In genomic region chr10:93436577-93436976, GRCh38 we compare ENCODE assay signal across 8 cellular contexts. TPM values are rescaled to one million over a fixed set of nuclear protein-coding genes. Genes with fewer than 3 reads are reported as not detected.
A peak's percentile ranks its signal among the peaks of the same experiment; 100 is the strongest.
DNase-seq lines count a peak whose midpoint lies in the region; ATAC-seq, FAIRE-seq and TF ChIP-seq lines count a peak whose summit lies in the region.
"Had no signal": no experiment of that assay in that cellular context is flagged by ENCODE, and none has a peak within 500 bp of the region (broad histone marks: within the 10 kb centered on the region; RNA-seq: fewer than 3 reads in every experiment).

No MANE protein-coding gene starts in this region.

- TF ChIP-seq CTCF in NB4 (IDR thresholded peaks at IDR 0.05; ENCODE audit: low read depth, low read length), result no peak

- no peak for ATAC-seq in GM19328 (IDR thresholded peaks at IDR 0.05; ENCODE audit: unreplicated experiment)
- ATAC-seq in GM19467 (IDR thresholded peaks at IDR 0.05; ENCODE audit: unreplicated experiment), result no peak
- ATAC-seq: activated naive CD8-positive, alpha-beta T cell treated with anti-CD3 and anti-CD28 coated beads, Interleukin-2, amount 50 U/mL, for 24 hours had no signal

- 52 to 56% methylated on average over 2 of the region's 2 CpGs for WGBS in ectodermal cell, 2 experiments
- WGBS in mesodermal cell (ENCODE audit: insufficient coverage in 2 of 2), 2 experiments, result 53 to 71% methylated on average over 1 to 2 of the region's 2 CpGs

- no peaks in the 10 kb centered on the region for H3K9me3 ChIP-seq in ectodermal cell (ENCODE audit: control insufficient read depth, low read length)
- no peaks in the 10 kb centered on the region for H3K9me3 ChIP-seq in mesodermal cell (ENCODE audit: control insufficient read depth, low read length)

- H3K4me3 ChIP-seq in NB4 (ENCODE audit: low read depth, low read length) (peak overlapping the region; percentile 14), ectodermal cell (ENCODE audit: insufficient read depth, low read depth, low read length) (no peak overlapping the region), mesodermal cell (ENCODE audit: extremely low read depth, insufficient read depth, low read length, poor library complexity, severe bottlenecking) (no peak overlapping the region)

- no peak for TF ChIP-seq POLR2A in NB4 (IDR thresholded peaks at IDR 0.05; ENCODE audit: extremely low read depth, insufficient read length)

- DNase-seq in NB4 (ENCODE audit: low read depth) (peak; percentile 45), urothelium cell line (ENCODE audit: low spot score) (peak; percentile 48)
- no peak for DNase-seq in activated CD8-positive, alpha-beta memory T cell treated with anti-CD3 and anti-CD28 coated beads, Interleukin-2, amount 50 U/mL, for 4 hours
- DNase-seq: activated naive CD8-positive, alpha-beta T cell treated with anti-CD3 and anti-CD28 coated beads, Interleukin-2, amount 50 U/mL, for 24 hours had no signal

- H3K27ac ChIP-seq in ectodermal cell (ENCODE audit: insufficient read depth, low read depth, low read length, poor library complexity, severe bottlenecking) (peak overlapping the region; percentile 89), mesodermal cell (ENCODE audit: low read depth, low read length, severe bottlenecking) (peak overlapping the region; percentile 100)

- H3K36me3 ChIP-seq in ectodermal cell (ENCODE audit: control insufficient read depth, insufficient read depth, low read length) (no peaks in the 10 kb centered on the region), mesodermal cell (ENCODE audit: control insufficient read depth, insufficient read depth, low read length) (peaks cover 9% of the 10 kb centered on the region)

- H3K4me1 ChIP-seq in ectodermal cell (ENCODE audit: control insufficient read depth, insufficient read depth, low read length) (peaks cover 33% of the 10 kb centered on the region), mesodermal cell (ENCODE audit: control insufficient read depth, insufficient read depth, low read length, poor library complexity, severe bottlenecking) (peaks cover 56% of the 10 kb centered on the region)

- FAIRE-seq in urothelium cell line (lab: Jason Lieb, UNC), result no peak

- no peaks in the 10 kb centered on the region for H3K27me3 ChIP-seq in ectodermal cell (ENCODE audit: control insufficient read depth, insufficient read depth, low read length, poor library complexity, severe bottlenecking)

RNA-seq across cellular contexts. Expression of gene MYOF, which starts 45.6 kb away (rescaled TPM):
- 7.8 TPM for polyA plus RNA-seq in ectodermal cell (2013, experiment 1 of 4)
- polyA plus RNA-seq in ectodermal cell (2013, experiment 2 of 4), result 7.0 TPM
- polyA plus RNA-seq in ectodermal cell (2013, experiment 3 of 4), result 9.2 TPM
- 7.8 TPM for polyA plus RNA-seq in ectodermal cell (2013, experiment 4 of 4)
- polyA plus RNA-seq in mesodermal cell (2013, experiment 1 of 2), result 49.1 TPM
- polyA plus RNA-seq in mesodermal cell (2013, experiment 2 of 2), result 44.0 TPM

RNA-seq across cellular contexts. Expression of gene CEP55, which starts 59.8 kb away (rescaled TPM):
- polyA plus RNA-seq in ectodermal cell (2013, experiment 1 of 4), result 25.0 TPM
- polyA plus RNA-seq in ectodermal cell (2013, experiment 2 of 4), result 20.8 TPM
- 23.7 TPM for polyA plus RNA-seq in ectodermal cell (2013, experiment 3 of 4)
- polyA plus RNA-seq in ectodermal cell (2013, experiment 4 of 4), result 23.4 TPM
- 28.3 TPM for polyA plus RNA-seq in mesodermal cell (2013, experiment 1 of 2)
- polyA plus RNA-seq in mesodermal cell (2013, experiment 2 of 2), result 35.5 TPM
